13 cellular contexts compared by ENCODE assay signal in the genomic region with DNA sequence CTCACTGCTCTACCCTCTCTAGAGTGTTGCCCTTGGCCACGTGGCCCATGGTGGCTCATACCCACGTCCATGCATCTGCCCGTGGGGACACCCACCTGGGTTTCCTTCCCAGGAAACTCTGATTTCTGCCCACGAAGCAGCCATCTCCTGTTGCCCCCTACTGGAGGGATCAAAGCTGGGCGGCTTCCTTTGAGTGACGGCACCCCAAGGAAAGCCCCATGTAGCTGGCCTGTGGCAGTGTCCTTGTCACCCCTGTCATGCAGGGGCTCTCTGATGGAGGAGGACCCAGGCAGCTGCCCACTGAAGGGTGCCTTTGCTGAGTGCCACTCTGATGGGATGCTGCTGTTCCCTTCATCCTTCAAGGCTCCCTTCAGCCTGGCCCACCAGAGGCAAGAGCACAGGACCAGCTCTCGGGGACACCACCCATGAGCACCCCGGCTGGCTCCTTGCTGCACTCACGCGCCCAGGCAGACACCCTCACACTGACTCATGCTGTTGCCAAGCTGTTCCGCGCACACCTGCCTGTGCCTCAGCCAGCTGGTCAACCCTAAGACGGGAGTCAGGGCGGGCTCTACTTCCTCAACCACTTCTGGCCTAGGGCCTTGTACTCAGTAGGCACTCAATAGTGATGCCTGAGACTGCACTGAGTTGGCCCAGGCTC.
A peak's percentile ranks its signal among the peaks of the same experiment; 100 is the strongest.
DNase-seq lines count a peak whose midpoint lies in the region; ATAC-seq, FAIRE-seq and TF ChIP-seq lines count a peak whose summit lies in the region.
"Had no signal": no experiment of that assay in that cellular context is flagged by ENCODE, and none has a peak within 500 bp of the region (broad histone marks: within the 10 kb centered on the region; RNA-seq: fewer than 3 reads in every experiment).

No MANE protein-coding gene starts in this region.

- H3K4me1 ChIP-seq in Caco-2 (no peaks in the 10 kb centered on the region), liver (ENCODE audit: control insufficient read depth in 4 of 4, insufficient read depth in 4 of 4, low read length in 3 of 4) (peaks cover 2 to 12% (median 6%) of the 10 kb centered on the region in 4 donors)

- H3K4me3 ChIP-seq in Caco-2 (ENCODE audit: low read depth, low read length) (no peak overlapping the region), HFF-Myc (replicated peaks; ENCODE audit: low read depth, low read length) (no peak overlapping the region), bronchial epithelial cell (ENCODE audit: low read depth, low read length) (no peak overlapping the region), liver (ENCODE audit: low read depth in 1 of 3, low read length in 3 of 3) (no peak overlapping the region)

- H3K27me3 ChIP-seq in Caco-2 (replicated peaks; ENCODE audit: control insufficient read depth, insufficient read depth, low read length) (no peaks in the 10 kb centered on the region), bronchial epithelial cell (ENCODE audit: control insufficient read depth, insufficient read depth, low read length) (no peaks in the 10 kb centered on the region), liver (ENCODE audit: control insufficient read depth in 4 of 4, insufficient read depth in 4 of 4, low read length in 3 of 4) (no peaks in the 10 kb centered on the region)

- H3K27ac ChIP-seq in liver (ENCODE audit: low read depth in 1 of 2, low read length in 2 of 2), result no peak overlapping the region

- no peak overlapping the region for H3K9ac ChIP-seq in liver (ENCODE audit: low read depth in 1 of 2, low read length in 2 of 2)

- CTCF ChIA-PET in Caco-2 (lab: Charles Lee), result interaction anchor here (0.7 kb wide), 1 partner anchor 164 kb away, joined by 3 read pairs; no protein-coding TSS in a partner anchor

- H3K27ac Mint-ChIP-seq in Caco-2 (ENCODE audit: unreplicated experiment), result no peak overlapping the region
- H3K27ac Mint-ChIP-seq: activated B cell treated with CpG ODN at 0.5 μM for 24 hours had no signal

- WGBS in liver, result 90% methylated on average over 14 of the region's 14 CpGs

- ATAC-seq in sciatic nerve (no peak), GM18502 (IDR thresholded peaks at IDR 0.05; ENCODE audit: poor library complexity, unreplicated experiment) (no peak), HG02884 (IDR thresholded peaks at IDR 0.05; ENCODE audit: unreplicated experiment) (no peak)

- BruUV-seq in Caco-2 (replicated peaks; lab: Mats Ljungman, UMichigan), result no TSS peak

- POLR2A ChIA-PET in Caco-2 (lab: Charles Lee), result no interaction called here

- no peaks in the 10 kb centered on the region for H3K9me3 Mint-ChIP-seq in Caco-2 (ENCODE audit: unreplicated experiment)

- H3K4me1 Mint-ChIP-seq in Caco-2 (ENCODE audit: low read depth, unreplicated experiment), result no peaks in the 10 kb centered on the region
- H3K4me1 Mint-ChIP-seq: activated B cell treated with CpG ODN at 0.5 μM for 24 hours had no signal

- H3K9me3 ChIP-seq in Caco-2 (no peaks in the 10 kb centered on the region), liver (ENCODE audit: control insufficient read depth in 4 of 4, low read length in 3 of 4) (no peaks in the 10 kb centered on the region)

- H3K4me3 Mint-ChIP-seq in Caco-2 (ENCODE audit: unreplicated experiment), result no peak overlapping the region
- H3K4me3 Mint-ChIP-seq: activated B cell treated with CpG ODN at 0.5 μM for 24 hours had no signal

- no peaks in the 10 kb centered on the region for H3K36me3 ChIP-seq in Caco-2 (ENCODE audit: control insufficient read depth, insufficient read depth, low read length)
- H3K36me3 ChIP-seq in bronchial epithelial cell (ENCODE audit: control insufficient read depth, insufficient read depth, low read length), result peaks cover 15% of the 10 kb centered on the region
- H3K36me3 ChIP-seq in liver (ENCODE audit: control insufficient read depth in 4 of 4, insufficient read depth in 3 of 4, low read depth in 1 of 4, low read length in 3 of 4), result peaks cover 2 to 5% (median 4%) of the 10 kb centered on the region in 4 donors

- peak; percentile 36 to 60 for TF ChIP-seq RAD21 in liver (IDR thresholded peaks at IDR 0.05)

- TF ChIP-seq CTCF in Caco-2 (IDR thresholded peaks at IDR 0.05; ENCODE audit: insufficient read depth in 1 of 2, low read depth in 1 of 2, low read length in 1 of 2, severe bottlenecking in 1 of 2, unreplicated experiment in 1 of 2) (peak; percentile 15 to 23), HFF-Myc (IDR thresholded peaks at IDR 0.05; ENCODE audit: low read depth, low read length, missing control alignments) (peak; percentile 40), bronchial epithelial cell (IDR thresholded peaks at IDR 0.05; ENCODE audit: insufficient read depth, low read length, severe bottlenecking) (peak; percentile 25), liver (IDR thresholded peaks at IDR 0.05; ENCODE audit: low read depth, low read length, missing input control) (peak; percentile 24)

- no peak for DNase-seq in Caco-2
- no peak for DNase-seq in HFF-Myc (ENCODE audit: extremely low read depth, low read depth)
- DNase-seq in bronchial epithelial cell (ENCODE audit: low read depth), result no peak
- DNase-seq in sciatic nerve (ENCODE audit: low spot score), result no peak
- DNase-seq in NOMO-1 treated with dmso at 0.1 percent for 144 hours (lab: John Stamatoyannopoulos, UW; ENCODE audit: unreplicated experiment), result no peak
- DNase-seq: activated B cell treated with CpG ODN at 0.5 μM for 24 hours; foreskin melanocyte; midbrain; stimulated activated CD4-positive, alpha-beta T cell treated with anti-CD3 and anti-CD28 coated beads, Interleukin-12 subunit alpha, Interleukin-12 subunit beta, amount 100 ng/mL, for 4 hours; stimulated activated naive CD4-positive, alpha-beta T cell treated with Interleukin-2 at 50 U/mL for 16 hours had no signal

- FAIRE-seq in bronchial epithelial cell (lab: Jason Lieb, UNC), result peak; percentile 83

- intact Hi-C loops in Caco-2 (cut with micrococcal nuclease; ENCODE audit: unreplicated experiment), result no loop called here
- intact Hi-C loops in sciatic nerve (cut with DNase I), result no loop called here

- no peaks in the 10 kb centered on the region for H3K27me3 Mint-ChIP-seq in Caco-2 (ENCODE audit: insufficient read depth, unreplicated experiment)
- H3K27me3 Mint-ChIP-seq: activated B cell treated with CpG ODN at 0.5 μM for 24 hours had no signal

- peaks cover 5% of the 10 kb centered on the region for H3K36me3 Mint-ChIP-seq in Caco-2 (ENCODE audit: insufficient read depth, unreplicated experiment)

TF ChIP-seq in liver, 16 proteins besides CTCF, POLR2A, EP300 and RAD21:
- no peak for TF ChIP-seq GABPA (IDR thresholded peaks at IDR 0.05 in 1 of 2, conservative IDR thresholded peaks at IDR 0.05 in 1 of 2)
- TF ChIP-seq, protein P1, sequence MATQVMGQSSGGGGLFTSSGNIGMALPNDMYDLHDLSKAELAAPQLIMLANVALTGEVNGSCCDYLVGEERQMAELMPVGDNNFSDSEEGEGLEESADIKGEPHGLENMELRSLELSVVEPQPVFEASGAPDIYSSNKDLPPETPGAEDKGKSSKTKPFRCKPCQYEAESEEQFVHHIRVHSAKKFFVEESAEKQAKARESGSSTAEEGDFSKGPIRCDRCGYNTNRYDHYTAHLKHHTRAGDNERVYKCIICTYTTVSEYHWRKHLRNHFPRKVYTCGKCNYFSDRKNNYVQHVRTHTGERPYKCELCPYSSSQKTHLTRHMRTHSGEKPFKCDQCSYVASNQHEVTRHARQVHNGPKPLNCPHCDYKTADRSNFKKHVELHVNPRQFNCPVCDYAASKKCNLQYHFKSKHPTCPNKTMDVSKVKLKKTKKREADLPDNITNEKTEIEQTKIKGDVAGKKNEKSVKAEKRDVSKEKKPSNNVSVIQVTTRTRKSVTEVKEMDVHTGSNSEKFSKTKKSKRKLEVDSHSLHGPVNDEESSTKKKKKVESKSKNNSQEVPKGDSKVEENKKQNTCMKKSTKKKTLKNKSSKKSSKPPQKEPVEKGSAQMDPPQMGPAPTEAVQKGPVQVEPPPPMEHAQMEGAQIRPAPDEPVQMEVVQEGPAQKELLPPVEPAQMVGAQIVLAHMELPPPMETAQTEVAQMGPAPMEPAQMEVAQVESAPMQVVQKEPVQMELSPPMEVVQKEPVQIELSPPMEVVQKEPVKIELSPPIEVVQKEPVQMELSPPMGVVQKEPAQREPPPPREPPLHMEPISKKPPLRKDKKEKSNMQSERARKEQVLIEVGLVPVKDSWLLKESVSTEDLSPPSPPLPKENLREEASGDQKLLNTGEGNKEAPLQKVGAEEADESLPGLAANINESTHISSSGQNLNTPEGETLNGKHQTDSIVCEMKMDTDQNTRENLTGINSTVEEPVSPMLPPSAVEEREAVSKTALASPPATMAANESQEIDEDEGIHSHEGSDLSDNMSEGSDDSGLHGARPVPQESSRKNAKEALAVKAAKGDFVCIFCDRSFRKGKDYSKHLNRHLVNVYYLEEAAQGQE (IDR thresholded peaks at IDR 0.05), result no peak
- TF ChIP-seq, protein P2, sequence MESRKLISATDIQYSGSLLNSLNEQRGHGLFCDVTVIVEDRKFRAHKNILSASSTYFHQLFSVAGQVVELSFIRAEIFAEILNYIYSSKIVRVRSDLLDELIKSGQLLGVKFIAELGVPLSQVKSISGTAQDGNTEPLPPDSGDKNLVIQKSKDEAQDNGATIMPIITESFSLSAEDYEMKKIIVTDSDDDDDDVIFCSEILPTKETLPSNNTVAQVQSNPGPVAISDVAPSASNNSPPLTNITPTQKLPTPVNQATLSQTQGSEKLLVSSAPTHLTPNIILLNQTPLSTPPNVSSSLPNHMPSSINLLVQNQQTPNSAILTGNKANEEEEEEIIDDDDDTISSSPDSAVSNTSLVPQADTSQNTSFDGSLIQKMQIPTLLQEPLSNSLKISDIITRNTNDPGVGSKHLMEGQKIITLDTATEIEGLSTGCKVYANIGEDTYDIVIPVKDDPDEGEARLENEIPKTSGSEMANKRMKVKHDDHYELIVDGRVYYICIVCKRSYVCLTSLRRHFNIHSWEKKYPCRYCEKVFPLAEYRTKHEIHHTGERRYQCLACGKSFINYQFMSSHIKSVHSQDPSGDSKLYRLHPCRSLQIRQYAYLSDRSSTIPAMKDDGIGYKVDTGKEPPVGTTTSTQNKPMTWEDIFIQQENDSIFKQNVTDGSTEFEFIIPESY (IDR thresholded peaks at IDR 0.05), result no peak
- TF ChIP-seq HNF4A (conservative IDR thresholded peaks at IDR 0.05), result no peak
- no peak for TF ChIP-seq NR2F2 (IDR thresholded peaks at IDR 0.05)
